Comparison of ENCODE assay signal across 8 cellular contexts in genomic region chr1:202807926-202808757, GRCh38.
A peak's percentile ranks its signal among the peaks of the same experiment; 100 is the strongest.
DNase-seq lines count a peak whose midpoint lies in the region; ATAC-seq and TF ChIP-seq lines count a peak whose summit lies in the region.

Gene KDM5B, minus strand, starts transcription at chr1:202808421. Its CDS starts 116 bp downstream, at chr1:202808305.

- DNase-seq in GM13976 (ENCODE audit: low spot score) (peak; percentile 76), NCI-H2196 (lab: John Stamatoyannopoulos, UW; ENCODE audit: unreplicated experiment) (peak; percentile 53), kidney glomerular epithelial cell (lab: John Stamatoyannopoulos, UW) (peak; percentile 13)
- DNase-seq in activated CD4-positive, alpha-beta T cell treated with anti-CD3 and anti-CD28 coated beads for 48 hours: peak; percentile 80
- peak; percentile 41 to 57 for DNase-seq in stimulated activated CD4-positive, alpha-beta T cell treated with anti-CD3 and anti-CD28 coated beads, Interleukin-15, amount 100 ng/mL, for 1 hour (ENCODE audit: low read depth in 1 of 2, low spot score in 1 of 2)

- peak within 1 kb of the TSS; percentile 33 for H3K27ac ChIP-seq in cingulate gyrus (ENCODE audit: low read depth, low read length)

- in situ Hi-C loops in GM13976 (cut with MboI; ENCODE audit: low sequenced_read_pairs, unreplicated experiment): no loop called here

- ATAC-seq in HG03354 (IDR thresholded peaks at IDR 0.05; ENCODE audit: poor library complexity, severe bottlenecking, unreplicated experiment) (no peak), HG02973 (IDR thresholded peaks at IDR 0.05; ENCODE audit: unreplicated experiment) (no peak)

- TF ChIP-seq CTCF in GM13976 (IDR thresholded peaks at IDR 0.05; ENCODE audit: borderline replicate concordance, control extremely low read depth, extremely low read depth, insufficient read depth, missing control alignments): no peak

Comparison
In these comparisons a context has a peak if more than half of its experiments do, and no peak if none do; other contexts are left out.
1. DNase-seq: peak in every context shown above with its lines; median percentile 80 in activated CD4-positive, alpha-beta T cell treated with anti-CD3 and anti-CD28 coated beads for 48 hours; 76 in GM13976; 53 in NCI-H2196; 49 in stimulated activated CD4-positive, alpha-beta T cell treated with anti-CD3 and anti-CD28 coated beads, Interleukin-15, amount 100 ng/mL, for 1 hour; 13 in kidney glomerular epithelial cell.